In the genomic region with DNA sequence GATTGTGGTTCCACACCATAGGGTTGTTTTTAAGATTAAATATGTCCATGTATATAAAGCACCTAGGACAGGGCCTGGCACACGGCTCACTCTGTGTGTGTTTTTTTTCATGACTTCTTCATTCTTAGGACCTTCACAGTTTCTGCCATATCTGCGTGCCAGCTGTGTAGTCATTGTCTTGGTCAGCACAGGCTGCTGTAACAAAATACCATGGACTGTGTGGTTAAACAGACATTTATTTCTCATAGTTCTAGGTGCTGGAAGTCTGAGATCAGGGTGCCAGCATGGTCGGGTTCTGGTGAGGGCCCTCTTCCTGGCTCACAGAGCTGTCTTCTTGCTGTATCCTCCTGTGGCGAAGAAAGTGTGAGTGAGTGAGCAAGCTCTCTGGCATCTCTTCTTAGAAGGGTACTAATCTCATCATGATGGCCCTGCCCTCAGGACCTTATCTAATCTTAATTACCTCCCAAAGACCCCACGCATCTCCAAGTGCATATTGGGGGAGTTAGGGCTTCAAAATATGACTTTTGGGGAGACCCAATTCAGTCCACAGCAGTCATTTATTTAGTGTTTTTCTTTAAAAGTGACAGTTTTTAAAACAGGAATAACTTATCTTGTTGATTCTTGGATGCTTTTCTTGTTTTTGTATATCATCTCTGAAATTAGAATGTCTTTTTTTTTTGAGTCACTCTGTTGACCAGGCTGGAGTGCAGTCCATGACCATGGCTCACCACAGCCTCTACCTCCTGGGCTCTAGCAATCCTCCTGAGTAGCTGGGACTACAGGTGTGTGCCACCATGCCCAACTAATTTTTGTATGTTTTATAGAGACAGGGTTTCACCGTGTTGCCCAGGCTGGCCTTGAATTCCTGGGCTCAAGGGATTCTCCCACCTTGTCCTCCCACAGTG, we compare ENCODE assay signal across 17 cellular contexts.
"Had no signal": no experiment of that assay in that cellular context is flagged by ENCODE, and none has a peak within 500 bp of the region (broad histone marks: within the 10 kb centered on the region; RNA-seq: fewer than 3 reads in every experiment).

No MANE protein-coding gene starts in this region.

- H3K36me3 Mint-ChIP-seq: activated naive CD4-positive, alpha-beta T cell treated with anti-CD3 and anti-CD28 coated beads, Interleukin-2, amount 50 U/mL, for 24 hours had no signal

- H3K27ac Mint-ChIP-seq: activated naive CD4-positive, alpha-beta T cell treated with anti-CD3 and anti-CD28 coated beads, Interleukin-2, amount 50 U/mL, for 24 hours; naive B cell had no signal

- H3K9me3 ChIP-seq: left lung, ovary, tibial nerve had no signal

- H3K36me3 ChIP-seq: brain microvascular endothelial cell, left lung, ovary, tibial nerve had no signal

- H3K9me3 Mint-ChIP-seq: activated naive CD4-positive, alpha-beta T cell treated with anti-CD3 and anti-CD28 coated beads, Interleukin-2, amount 50 U/mL, for 24 hours had no signal

- H3K27ac ChIP-seq: brain microvascular endothelial cell, ovary, WERI-Rb-1 had no signal

- H3K4me3 ChIP-seq: left lung, ovary, tibial nerve had no signal

- H3K4me3 Mint-ChIP-seq: activated naive CD4-positive, alpha-beta T cell treated with anti-CD3 and anti-CD28 coated beads, Interleukin-2, amount 50 U/mL, for 24 hours; naive B cell had no signal

- DNase-seq: activated CD4-positive, alpha-beta T cell treated with anti-CD3 and anti-CD28 coated beads for 1 hour; activated gamma-delta T cell; brain microvascular endothelial cell; cortex of kidney; erythroblast; foreskin melanocyte; glutamatergic neuron; hypothalamus; left lung; naive B cell; ovary; stimulated activated CD4-positive, alpha-beta T cell treated with anti-CD3 and anti-CD28 coated beads, Interleukin-12 subunit alpha, Interleukin-12 subunit beta, amount 100 ng/mL, for 4 hours; stimulated activated CD4-positive, alpha-beta T cell treated with anti-CD3 and anti-CD28 coated beads, Interleukin-1b, Interleukin-23, amount 100 ng/mL, for 48 hours; stimulated activated CD8-positive, alpha-beta memory T cell treated with anti-CD3 and anti-CD28 coated beads, Interleukin-4, amount 100 ng/mL, for 48 hours; WERI-Rb-1 had no signal

- H3K27me3 ChIP-seq: brain microvascular endothelial cell, left lung, ovary, tibial nerve had no signal
